ENCODE assay signal across 27 cellular contexts in genomic region chr16:87648236-87648635, GRCh38. TPM values are rescaled to one million over a fixed set of nuclear protein-coding genes. Genes with fewer than 3 reads are reported as not detected.
A peak's percentile ranks its signal among the peaks of the same experiment; 100 is the strongest.
DNase-seq lines count a peak whose midpoint lies in the region; ATAC-seq, FAIRE-seq and TF ChIP-seq lines count a peak whose summit lies in the region.
"Had no signal": no experiment of that assay in that cellular context is flagged by ENCODE, and none has a peak within 500 bp of the region (broad histone marks: within the 10 kb centered on the region; RNA-seq: fewer than 3 reads in every experiment).

No MANE protein-coding gene starts in this region.

- H3K4me1 Mint-ChIP-seq in activated naive CD4-positive, alpha-beta T cell treated with anti-CD3 and anti-CD28 coated beads, Interleukin-2, amount 10 ng/mL, durations not matched to agents 7 days and 5 days, result no peaks in the 10 kb centered on the region
- H3K4me1 Mint-ChIP-seq: CD4-positive, CD25-positive, alpha-beta regulatory T cell; mesothelial cell of epicardium had no signal

- CTCF ChIA-PET in HepG2 (lab: Yijun Ruan, JAX; ENCODE audit: low intra/inter-chr PET ratio, low total read pairs), result no interaction called here
- CTCF ChIA-PET in activated naive CD4-positive, alpha-beta T cell treated with anti-CD3 and anti-CD28 coated beads, Interleukin-2, amount 10 ng/mL, durations not matched to agents 7 days and 5 days (lab: Charles Lee), result interaction anchor here (1.6 kb wide), 1 partner anchor 12 kb away, joined by 5 read pairs; no protein-coding TSS in a partner anchor

- TF ChIP-seq CTCF in HepG2 (CRISPR knock-in tag; IDR thresholded peaks at IDR 0.05) (no peak), right lobe of liver (IDR thresholded peaks at IDR 0.05) (no peak), NB4 (IDR thresholded peaks at IDR 0.05; ENCODE audit: low read depth, low read length) (no peak), body of pancreas (IDR thresholded peaks at IDR 0.05) (no peak)

- no peak for DNase-seq in HepG2 (ENCODE audit: low spot score)
- no peak for DNase-seq in right lobe of liver
- peak; percentile 52 for DNase-seq in NB4 (ENCODE audit: low read depth)
- DNase-seq in epidermal melanocyte (ENCODE audit: insufficient read length, low spot score), result peak; percentile 98
- DNase-seq in NCI-H2029 treated with DMSO at 0.1 percent for 48 hours (lab: John Stamatoyannopoulos, UW), result no peak
- no peak for DNase-seq in activated naive CD4-positive, alpha-beta T cell treated with Interleukin-2 at 50 U/mL for 16 hours
- DNase-seq in activated naive CD4-positive, alpha-beta T cell treated with anti-CD3 and anti-CD28 coated beads, Interleukin-2, amount 10 ng/mL, durations not matched to agents 7 days and 5 days, result no peak
- no peak for DNase-seq in body of pancreas
- DNase-seq: activated CD4-positive, CD25-positive, alpha-beta regulatory T cell treated with anti-CD3 and anti-CD28 coated beads, Interleukin-2, amount 50 U/mL, for 72 hours; activated CD8-positive, alpha-beta T cell treated with anti-CD3 and anti-CD28 coated beads for 36 hours; activated gamma-delta T cell treated with Interleukin-2 at 50 U/mL for 16 hours; CD4-positive, CD25-positive, alpha-beta regulatory T cell; DMS 273 treated with DMSO at 0.1 percent for 48 hours; heart left ventricle; natural killer cell; NCI-H1105 treated with DMSO at 0.1 percent for 48 hours; NCI-H510A; Peyer's patch had no signal

- no peak overlapping the region for H3K4me3 ChIP-seq in HepG2 (replicated peaks in 1 of 3; ENCODE audit: insufficient read depth in 1 of 3, low read depth in 2 of 3, low read length in 3 of 3)
- H3K4me3 ChIP-seq in right lobe of liver, result no peak overlapping the region
- H3K4me3 ChIP-seq in NB4 (ENCODE audit: low read depth, low read length), result no peak overlapping the region
- H3K4me3 ChIP-seq in body of pancreas, result no peak overlapping the region
- H3K4me3 ChIP-seq: cardiac muscle cell, heart left ventricle, left lung, Peyer's patch, SK-N-MC, suprapubic skin, vagina had no signal

- no peak overlapping the region for H3K27ac ChIP-seq in HepG2 (ENCODE audit: extremely low read length, insufficient read depth, low read length)
- H3K27ac ChIP-seq in right lobe of liver, result no peak overlapping the region
- no peak overlapping the region for H3K27ac ChIP-seq in body of pancreas
- H3K27ac ChIP-seq: cardiac muscle cell, heart left ventricle, left lung, Peyer's patch, SK-N-MC, suprapubic skin, vagina had no signal

- POLR2A ChIA-PET in HepG2 (lab: Yijun Ruan, JAX), result no interaction called here

- WGBS in HepG2 (ENCODE audit: low lambda C conversion rate), result 19% methylated on average over 16 of the region's 23 CpGs
- WGBS in right lobe of liver (ENCODE audit: insufficient coverage, low coverage, low lambda C conversion rate, missing lambda C conversion rate), result 62% methylated on average over 14 of the region's 23 CpGs
- 41 to 59% methylated on average over 19 to 23 of the region's 23 CpGs for WGBS in body of pancreas, 2 donors

- no peak overlapping the region for H3K4me3 Mint-ChIP-seq in activated naive CD4-positive, alpha-beta T cell treated with anti-CD3 and anti-CD28 coated beads, Interleukin-2, amount 10 ng/mL, durations not matched to agents 7 days and 5 days
- H3K4me3 Mint-ChIP-seq: activated CD8-positive, alpha-beta T cell treated with anti-CD3 and anti-CD28 coated beads for 36 hours; CD4-positive, CD25-positive, alpha-beta regulatory T cell; mesothelial cell of epicardium; natural killer cell; stimulated activated memory B cell treated with anti-CD40 and anti-IgM and Interleukin-4, amounts not matched to agents 10 μg/mL and 1 μg/mL and 100 μg/mL, for 72 hours had no signal

- H3K4me1 ChIP-seq in HepG2 (ENCODE audit: insufficient read depth, low read length) (no peaks in the 10 kb centered on the region), right lobe of liver (no peaks in the 10 kb centered on the region), body of pancreas (no peaks in the 10 kb centered on the region)
- H3K4me1 ChIP-seq: heart left ventricle, left lung, vagina had no signal

- H4K20me1 ChIP-seq in HepG2 (ENCODE audit: insufficient read depth, low read length), result no peaks in the 10 kb centered on the region

- no peak for FAIRE-seq in HepG2 (lab: Jason Lieb, UNC)
- FAIRE-seq: endothelial cell of umbilical vein had no signal

- no TSS peak for BruUV-seq in HepG2 (replicated peaks; lab: Mats Ljungman, UMichigan)

- H3K36me3 Mint-ChIP-seq in activated naive CD4-positive, alpha-beta T cell treated with anti-CD3 and anti-CD28 coated beads, Interleukin-2, amount 10 ng/mL, durations not matched to agents 7 days and 5 days, result no peaks in the 10 kb centered on the region
- H3K36me3 Mint-ChIP-seq: CD4-positive, CD25-positive, alpha-beta regulatory T cell; natural killer cell; stimulated activated memory B cell treated with anti-CD40 and anti-IgM and Interleukin-4, amounts not matched to agents 10 μg/mL and 1 μg/mL and 100 μg/mL, for 72 hours had no signal

- H3K36me3 ChIP-seq in HepG2 (replicated peaks in 1 of 2; ENCODE audit: control insufficient read depth in 1 of 2, insufficient read depth in 2 of 2, low read length in 2 of 2) (no peaks in the 10 kb centered on the region), right lobe of liver (no peaks in the 10 kb centered on the region), body of pancreas (replicated peaks in 1 of 2; ENCODE audit: insufficient read depth in 1 of 2, low read depth in 2 of 2) (no peaks in the 10 kb centered on the region)
- H3K36me3 ChIP-seq: heart left ventricle, left lung, Peyer's patch, suprapubic skin, vagina had no signal

- H3K27ac Mint-ChIP-seq in activated naive CD4-positive, alpha-beta T cell treated with anti-CD3 and anti-CD28 coated beads, Interleukin-2, amount 10 ng/mL, durations not matched to agents 7 days and 5 days, result no peak overlapping the region
- H3K27ac Mint-ChIP-seq: activated CD8-positive, alpha-beta T cell treated with anti-CD3 and anti-CD28 coated beads for 36 hours; mesothelial cell of epicardium; natural killer cell; stimulated activated memory B cell treated with anti-CD40 and anti-IgM and Interleukin-4, amounts not matched to agents 10 μg/mL and 1 μg/mL and 100 μg/mL, for 72 hours had no signal

- H3K27me3 ChIP-seq in HepG2 (ENCODE audit: control insufficient read depth in 1 of 2, insufficient read depth in 2 of 2, low read length in 2 of 2), result peaks cover 30 to 79% of the 10 kb centered on the region in 2 experiments
- no peaks in the 10 kb centered on the region for H3K27me3 ChIP-seq in right lobe of liver
- no peaks in the 10 kb centered on the region for H3K27me3 ChIP-seq in body of pancreas
- H3K27me3 ChIP-seq: cardiac muscle cell, Peyer's patch, vagina had no signal

- peaks cover 10% of the 10 kb centered on the region for H3K27me3 Mint-ChIP-seq in activated naive CD4-positive, alpha-beta T cell treated with anti-CD3 and anti-CD28 coated beads, Interleukin-2, amount 10 ng/mL, durations not matched to agents 7 days and 5 days

- H2AFZ ChIP-seq in HepG2 (ENCODE audit: low read length), result no peak overlapping the region

- H3K9me3 Mint-ChIP-seq in activated naive CD4-positive, alpha-beta T cell treated with anti-CD3 and anti-CD28 coated beads, Interleukin-2, amount 10 ng/mL, durations not matched to agents 7 days and 5 days, result no peaks in the 10 kb centered on the region
- H3K9me3 Mint-ChIP-seq: activated CD8-positive, alpha-beta T cell treated with anti-CD3 and anti-CD28 coated beads for 36 hours; CD4-positive, CD25-positive, alpha-beta regulatory T cell; mesothelial cell of epicardium; natural killer cell; stimulated activated memory B cell treated with anti-CD40 and anti-IgM and Interleukin-4, amounts not matched to agents 10 μg/mL and 1 μg/mL and 100 μg/mL, for 72 hours had no signal

- H3K9me3 ChIP-seq in HepG2 (ENCODE audit: low read length) (no peaks in the 10 kb centered on the region), right lobe of liver (no peaks in the 10 kb centered on the region), body of pancreas (no peaks in the 10 kb centered on the region)
- H3K9me3 ChIP-seq: left lung, Peyer's patch, suprapubic skin, vagina had no signal

- ATAC-seq in HepG2 (peak; percentile 16), right lobe of liver (no peak), body of pancreas (no peak)
- ATAC-seq: activated CD8-positive, alpha-beta T cell treated with anti-CD3 and anti-CD28 coated beads for 36 hours; left lung; stimulated activated memory B cell treated with anti-CD40 and anti-IgM and Interleukin-4, amounts not matched to agents 10 μg/mL and 1 μg/mL and 100 μg/mL, for 72 hours had no signal

- in situ Hi-C loops in HepG2 (cut with HindIII; ENCODE audit: extremely low pct_ligation_motif_present, low pct_unique_long_range_greater_than_20kb), result no loop called here

- H3K9ac ChIP-seq in HepG2 (ENCODE audit: insufficient read depth, low read depth, low read length), result no peak overlapping the region

- no peak for TF ChIP-seq POLR2A in HepG2 (IDR thresholded peaks at IDR 0.05; ENCODE audit: insufficient read depth in 1 of 2, low read depth in 2 of 2, low read length in 2 of 2)
- TF ChIP-seq POLR2A in right lobe of liver (IDR thresholded peaks at IDR 0.05), result no peak
- no peak for TF ChIP-seq POLR2A in NB4 (IDR thresholded peaks at IDR 0.05; ENCODE audit: extremely low read depth, insufficient read length)
- TF ChIP-seq POLR2A in body of pancreas (IDR thresholded peaks at IDR 0.05), result no peak

- no peak overlapping the region for H3K4me2 ChIP-seq in HepG2 (ENCODE audit: low read depth, low read length)

- TF ChIP-seq RAD21 in HepG2 (CRISPR knock-in tag; IDR thresholded peaks at IDR 0.05), result no peak

- H3K79me2 ChIP-seq in HepG2 (ENCODE audit: insufficient read depth, low read length), result no peaks in the 10 kb centered on the region

- intact Hi-C loops in HepG2 (cut with micrococcal nuclease; ENCODE audit: unreplicated experiment), result no loop called here
- intact Hi-C loops in right lobe of liver (cut with DNase I), result no loop called here
- intact Hi-C loops in body of pancreas (cut with DNase I), result no loop called here

- TF ChIP-seq EP300 in HepG2 (IDR thresholded peaks at IDR 0.05; ENCODE audit: low read depth in 2 of 2, low read length in 2 of 2) (no peak), HepG2 (CRISPR knock-in tag; IDR thresholded peaks at IDR 0.05; ENCODE audit: borderline replicate concordance) (no peak)

RNA-seq across cellular contexts. Expression of gene JPH3, which starts 45.9 kb away (rescaled TPM):
- total RNA-seq in HepG2 (2016; rRNA removed; fragmentation: Illumina TruSeq; extraction: Trizol), result not detected in 2 replicates
- total RNA-seq in HepG2 (2016; cell fraction: cytosol; rRNA removed; fragmentation: Illumina TruSeq; extraction: Trizol; ENCODE audit: low read depth), result not detected in 2 replicates
- total RNA-seq in HepG2 (2016; cell fraction: insoluble cytoplasmic fraction; rRNA removed; fragmentation: Illumina TruSeq; extraction: Trizol), result not detected in 2 replicates
- total RNA-seq in HepG2 (2016; cell fraction: membrane; rRNA removed; fragmentation: Illumina TruSeq; extraction: Trizol), result not detected in 2 replicates
- not detected in 2 replicates for total RNA-seq in HepG2 (2016; cell fraction: nucleus; rRNA removed; fragmentation: Illumina TruSeq; extraction: Trizol)
- not detected in 2 replicates for polyA plus RNA-seq in HepG2 (2011; rRNA removed)
- not detected in 2 replicates for polyA plus RNA-seq in HepG2 (2011; cell fraction: cytosol; rRNA removed)
- not detected in 2 replicates for polyA plus RNA-seq in HepG2 (2011; cell fraction: nucleus; rRNA removed)
- 0.07 and 0.08 TPM in 2 replicates for polyA plus RNA-seq in HepG2 (2012)
- polyA plus RNA-seq in HepG2 (2016; cell fraction: cytosol; fragmentation: Illumina TruSeq; extraction: Trizol; ENCODE audit: low read depth), result not detected in 2 replicates
- polyA plus RNA-seq in HepG2 (2016; cell fraction: insoluble cytoplasmic fraction; fragmentation: Illumina TruSeq; extraction: Trizol; ENCODE audit: low read depth), result not detected in 2 replicates
- polyA plus RNA-seq in HepG2 (2016; cell fraction: membrane; fragmentation: Illumina TruSeq; extraction: Trizol; ENCODE audit: low read depth), result not detected in 2 replicates
- not detected in 2 replicates for polyA plus RNA-seq in HepG2 (2016; cell fraction: nucleus; fragmentation: Illumina TruSeq; extraction: Trizol; ENCODE audit: insufficient read depth, low read depth)
- polyA minus RNA-seq in HepG2 (2011; rRNA and poly(A)+ RNA removed; ENCODE audit: low replicate concordance), result 0.07 TPM in 1 of 2 replicates, not detected in the other
- not detected in 2 replicates for polyA minus RNA-seq in HepG2 (2011; cell fraction: cytosol; rRNA and poly(A)+ RNA removed)
- polyA minus RNA-seq in HepG2 (2011; cell fraction: nucleus; rRNA and poly(A)+ RNA removed), result not detected in 2 replicates
- total RNA-seq in right lobe of liver, result under 1 TPM in 2 of 6 experiments, not detected in 4; 0.07 to 0.12 TPM
- total RNA-seq in body of pancreas, result not detected
- total RNA-seq: CD4-positive, CD25-positive, alpha-beta regulatory T cell; natural killer cell; skeletal muscle tissue; suprapubic skin had no signal
- polyA plus RNA-seq: CD4-positive, CD25-positive, alpha-beta regulatory T cell had no signal

Comparison
In these comparisons a context has a peak if more than half of its experiments do, and no peak if none do; other contexts are left out.
1. DNase-seq: peak in NB4 (single experiment) and epidermal melanocyte (single experiment); none in HepG2 (single experiment), right lobe of liver (0 of 3), NCI-H2029 treated with DMSO at 0.1 percent for 48 hours (single experiment), activated naive CD4-positive, alpha-beta T cell treated with Interleukin-2 at 50 U/mL for 16 hours (single experiment), activated naive CD4-positive, alpha-beta T cell treated with anti-CD3 and anti-CD28 coated beads, Interleukin-2, amount 10 ng/mL, durations not matched to agents 7 days and 5 days (single experiment) and body of pancreas (0 of 4).